1 cellular context compared by ENCODE assay signal in the genomic region with DNA sequence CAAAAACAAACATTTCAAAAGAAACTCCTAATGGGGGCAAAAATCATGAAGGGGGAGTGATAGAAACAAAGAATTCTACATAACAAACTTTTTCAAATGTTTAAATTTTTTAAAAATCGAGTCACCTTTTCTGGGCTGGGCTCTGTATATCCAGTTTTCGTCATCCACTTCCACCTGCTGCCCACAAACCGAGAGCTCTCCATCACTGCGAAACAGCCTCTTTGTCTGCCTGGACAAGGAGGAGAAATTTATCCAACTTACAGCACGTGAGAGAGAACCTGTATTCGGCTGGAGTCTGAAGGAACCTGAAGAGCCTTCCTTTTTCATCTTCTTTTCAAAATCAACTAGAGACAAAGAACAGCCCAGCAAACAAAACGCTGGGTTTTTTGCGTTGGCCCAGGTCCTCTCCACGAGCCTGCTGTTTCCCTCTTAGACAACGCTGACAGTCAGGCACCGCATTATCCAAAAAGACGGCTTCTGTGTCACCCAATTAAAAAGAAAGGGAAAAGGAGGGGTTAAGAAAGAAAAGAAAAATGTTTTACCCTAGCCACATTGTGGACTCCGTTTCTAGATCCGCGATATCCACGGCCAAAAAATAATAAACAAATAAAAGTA.
TF ChIP-seq lines count a peak whose summit lies in the region.

No MANE protein-coding gene starts in this region.

TF ChIP-seq in HEK293, 187 proteins besides CTCF, POLR2A, EP300 and RAD21 (continued from another document and continues in another):
- TF ChIP-seq ZNF530 (tag by site-specific recombination; IDR thresholded peaks at IDR 0.05; ENCODE audit: low read depth) (no peak), ZNF302 (tag by site-specific recombination; IDR thresholded peaks at IDR 0.05; ENCODE audit: low read depth) (no peak), ZNF248 (tag by site-specific recombination; IDR thresholded peaks at IDR 0.05) (no peak), ZNF600 (tag by site-specific recombination; IDR thresholded peaks at IDR 0.05) (no peak), ZBTB8A (tag by site-specific recombination; IDR thresholded peaks at IDR 0.05) (no peak), OSR2 (tag by site-specific recombination; IDR thresholded peaks at IDR 0.05) (no peak), ZNF19 (tag by site-specific recombination; IDR thresholded peaks at IDR 0.05; ENCODE audit: low read depth) (no peak), ZNF211 (tag by site-specific recombination; IDR thresholded peaks at IDR 0.05; ENCODE audit: low read depth) (no peak), SALL2 (tag by site-specific recombination; IDR thresholded peaks at IDR 0.05; ENCODE audit: borderline replicate concordance) (no peak), ZFP37 (tag by site-specific recombination; IDR thresholded peaks at IDR 0.05) (no peak), ZNF747 (tag by site-specific recombination; IDR thresholded peaks at IDR 0.05) (no peak), KLF7 (tag by site-specific recombination; IDR thresholded peaks at IDR 0.05; ENCODE audit: borderline replicate concordance) (no peak), ZNF146 (tag by site-specific recombination; IDR thresholded peaks at IDR 0.05) (no peak), ZNF324 (tag by site-specific recombination; IDR thresholded peaks at IDR 0.05) (no peak), ZNF121 (tag by site-specific recombination; IDR thresholded peaks at IDR 0.05) (no peak), ZNF623 (tag by site-specific recombination; IDR thresholded peaks at IDR 0.05) (no peak), ZBTB48 (tag by site-specific recombination; IDR thresholded peaks at IDR 0.05) (no peak), ZNF394 (tag by site-specific recombination; IDR thresholded peaks at IDR 0.05; ENCODE audit: borderline replicate concordance) (no peak), ZNF549 (tag by site-specific recombination; IDR thresholded peaks at IDR 0.05) (no peak), ZNF292 (tag by site-specific recombination; IDR thresholded peaks at IDR 0.05; ENCODE audit: borderline replicate concordance, low read depth) (no peak), ZNF335 (tag by site-specific recombination; conservative IDR thresholded peaks at IDR 0.05) (peak; percentile 62), ZNF677 (tag by site-specific recombination; IDR thresholded peaks at IDR 0.05) (no peak), ZNF423 (tag by site-specific recombination; IDR thresholded peaks at IDR 0.05) (no peak), ZNF596 (tag by site-specific recombination; IDR thresholded peaks at IDR 0.05) (no peak), ZNF792 (tag by site-specific recombination; IDR thresholded peaks at IDR 0.05) (no peak), ZFP69B (tag by site-specific recombination; IDR thresholded peaks at IDR 0.05) (no peak), ZNF2 (tag by site-specific recombination; IDR thresholded peaks at IDR 0.05) (no peak), HOXA7 (CRISPR knock-in tag; IDR thresholded peaks at IDR 0.05; ENCODE audit: borderline replicate concordance) (no peak), ZNF473 (tag by site-specific recombination; IDR thresholded peaks at IDR 0.05) (no peak), ZNF785 (tag by site-specific recombination; IDR thresholded peaks at IDR 0.05) (no peak), ZNF239 (tag by site-specific recombination; IDR thresholded peaks at IDR 0.05) (no peak), ZNF184 (tag by site-specific recombination; IDR thresholded peaks at IDR 0.05) (no peak), KLF1 (tag by site-specific recombination; IDR thresholded peaks at IDR 0.05) (no peak), ZNF626 (tag by site-specific recombination; IDR thresholded peaks at IDR 0.05) (no peak)
- TF ChIP-seq, protein P1, sequence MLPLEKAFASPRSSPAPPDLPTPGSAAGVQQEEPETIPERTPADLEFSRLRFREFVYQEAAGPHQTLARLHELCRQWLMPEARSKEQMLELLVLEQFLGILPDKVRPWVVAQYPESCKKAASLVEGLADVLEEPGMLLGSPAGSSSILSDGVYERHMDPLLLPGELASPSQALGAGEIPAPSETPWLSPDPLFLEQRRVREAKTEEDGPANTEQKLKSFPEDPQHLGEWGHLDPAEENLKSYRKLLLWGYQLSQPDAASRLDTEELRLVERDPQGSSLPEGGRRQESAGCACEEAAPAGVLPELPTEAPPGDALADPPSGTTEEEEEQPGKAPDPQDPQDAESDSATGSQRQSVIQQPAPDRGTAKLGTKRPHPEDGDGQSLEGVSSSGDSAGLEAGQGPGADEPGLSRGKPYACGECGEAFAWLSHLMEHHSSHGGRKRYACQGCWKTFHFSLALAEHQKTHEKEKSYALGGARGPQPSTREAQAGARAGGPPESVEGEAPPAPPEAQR (tag by site-specific recombination; IDR thresholded peaks at IDR 0.05) = no peak
- TF ChIP-seq, protein P2, sequence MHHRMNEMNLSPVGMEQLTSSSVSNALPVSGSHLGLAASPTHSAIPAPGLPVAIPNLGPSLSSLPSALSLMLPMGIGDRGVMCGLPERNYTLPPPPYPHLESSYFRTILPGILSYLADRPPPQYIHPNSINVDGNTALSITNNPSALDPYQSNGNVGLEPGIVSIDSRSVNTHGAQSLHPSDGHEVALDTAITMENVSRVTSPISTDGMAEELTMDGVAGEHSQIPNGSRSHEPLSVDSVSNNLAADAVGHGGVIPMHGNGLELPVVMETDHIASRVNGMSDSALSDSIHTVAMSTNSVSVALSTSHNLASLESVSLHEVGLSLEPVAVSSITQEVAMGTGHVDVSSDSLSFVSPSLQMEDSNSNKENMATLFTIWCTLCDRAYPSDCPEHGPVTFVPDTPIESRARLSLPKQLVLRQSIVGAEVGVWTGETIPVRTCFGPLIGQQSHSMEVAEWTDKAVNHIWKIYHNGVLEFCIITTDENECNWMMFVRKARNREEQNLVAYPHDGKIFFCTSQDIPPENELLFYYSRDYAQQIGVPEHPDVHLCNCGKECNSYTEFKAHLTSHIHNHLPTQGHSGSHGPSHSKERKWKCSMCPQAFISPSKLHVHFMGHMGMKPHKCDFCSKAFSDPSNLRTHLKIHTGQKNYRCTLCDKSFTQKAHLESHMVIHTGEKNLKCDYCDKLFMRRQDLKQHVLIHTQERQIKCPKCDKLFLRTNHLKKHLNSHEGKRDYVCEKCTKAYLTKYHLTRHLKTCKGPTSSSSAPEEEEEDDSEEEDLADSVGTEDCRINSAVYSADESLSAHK (tag by site-specific recombination; IDR thresholded peaks at IDR 0.05) = peak; percentile 60
- TF ChIP-seq, protein P3, sequence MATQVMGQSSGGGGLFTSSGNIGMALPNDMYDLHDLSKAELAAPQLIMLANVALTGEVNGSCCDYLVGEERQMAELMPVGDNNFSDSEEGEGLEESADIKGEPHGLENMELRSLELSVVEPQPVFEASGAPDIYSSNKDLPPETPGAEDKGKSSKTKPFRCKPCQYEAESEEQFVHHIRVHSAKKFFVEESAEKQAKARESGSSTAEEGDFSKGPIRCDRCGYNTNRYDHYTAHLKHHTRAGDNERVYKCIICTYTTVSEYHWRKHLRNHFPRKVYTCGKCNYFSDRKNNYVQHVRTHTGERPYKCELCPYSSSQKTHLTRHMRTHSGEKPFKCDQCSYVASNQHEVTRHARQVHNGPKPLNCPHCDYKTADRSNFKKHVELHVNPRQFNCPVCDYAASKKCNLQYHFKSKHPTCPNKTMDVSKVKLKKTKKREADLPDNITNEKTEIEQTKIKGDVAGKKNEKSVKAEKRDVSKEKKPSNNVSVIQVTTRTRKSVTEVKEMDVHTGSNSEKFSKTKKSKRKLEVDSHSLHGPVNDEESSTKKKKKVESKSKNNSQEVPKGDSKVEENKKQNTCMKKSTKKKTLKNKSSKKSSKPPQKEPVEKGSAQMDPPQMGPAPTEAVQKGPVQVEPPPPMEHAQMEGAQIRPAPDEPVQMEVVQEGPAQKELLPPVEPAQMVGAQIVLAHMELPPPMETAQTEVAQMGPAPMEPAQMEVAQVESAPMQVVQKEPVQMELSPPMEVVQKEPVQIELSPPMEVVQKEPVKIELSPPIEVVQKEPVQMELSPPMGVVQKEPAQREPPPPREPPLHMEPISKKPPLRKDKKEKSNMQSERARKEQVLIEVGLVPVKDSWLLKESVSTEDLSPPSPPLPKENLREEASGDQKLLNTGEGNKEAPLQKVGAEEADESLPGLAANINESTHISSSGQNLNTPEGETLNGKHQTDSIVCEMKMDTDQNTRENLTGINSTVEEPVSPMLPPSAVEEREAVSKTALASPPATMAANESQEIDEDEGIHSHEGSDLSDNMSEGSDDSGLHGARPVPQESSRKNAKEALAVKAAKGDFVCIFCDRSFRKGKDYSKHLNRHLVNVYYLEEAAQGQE (tag by site-specific recombination; IDR thresholded peaks at IDR 0.05) = 0 out of 2 replicates have a peak, but pooled peaks have one; percentile 12
- TF ChIP-seq, protein P4, sequence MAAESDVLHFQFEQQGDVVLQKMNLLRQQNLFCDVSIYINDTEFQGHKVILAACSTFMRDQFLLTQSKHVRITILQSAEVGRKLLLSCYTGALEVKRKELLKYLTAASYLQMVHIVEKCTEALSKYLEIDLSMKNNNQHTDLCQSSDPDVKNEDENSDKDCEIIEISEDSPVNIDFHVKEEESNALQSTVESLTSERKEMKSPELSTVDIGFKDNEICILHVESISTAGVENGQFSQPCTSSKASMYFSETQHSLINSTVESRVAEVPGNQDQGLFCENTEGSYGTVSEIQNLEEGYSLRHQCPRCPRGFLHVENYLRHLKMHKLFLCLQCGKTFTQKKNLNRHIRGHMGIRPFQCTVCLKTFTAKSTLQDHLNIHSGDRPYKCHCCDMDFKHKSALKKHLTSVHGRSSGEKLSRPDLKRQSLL (tag by site-specific recombination; IDR thresholded peaks at IDR 0.05) = no peak
- TF ChIP-seq, protein P5, sequence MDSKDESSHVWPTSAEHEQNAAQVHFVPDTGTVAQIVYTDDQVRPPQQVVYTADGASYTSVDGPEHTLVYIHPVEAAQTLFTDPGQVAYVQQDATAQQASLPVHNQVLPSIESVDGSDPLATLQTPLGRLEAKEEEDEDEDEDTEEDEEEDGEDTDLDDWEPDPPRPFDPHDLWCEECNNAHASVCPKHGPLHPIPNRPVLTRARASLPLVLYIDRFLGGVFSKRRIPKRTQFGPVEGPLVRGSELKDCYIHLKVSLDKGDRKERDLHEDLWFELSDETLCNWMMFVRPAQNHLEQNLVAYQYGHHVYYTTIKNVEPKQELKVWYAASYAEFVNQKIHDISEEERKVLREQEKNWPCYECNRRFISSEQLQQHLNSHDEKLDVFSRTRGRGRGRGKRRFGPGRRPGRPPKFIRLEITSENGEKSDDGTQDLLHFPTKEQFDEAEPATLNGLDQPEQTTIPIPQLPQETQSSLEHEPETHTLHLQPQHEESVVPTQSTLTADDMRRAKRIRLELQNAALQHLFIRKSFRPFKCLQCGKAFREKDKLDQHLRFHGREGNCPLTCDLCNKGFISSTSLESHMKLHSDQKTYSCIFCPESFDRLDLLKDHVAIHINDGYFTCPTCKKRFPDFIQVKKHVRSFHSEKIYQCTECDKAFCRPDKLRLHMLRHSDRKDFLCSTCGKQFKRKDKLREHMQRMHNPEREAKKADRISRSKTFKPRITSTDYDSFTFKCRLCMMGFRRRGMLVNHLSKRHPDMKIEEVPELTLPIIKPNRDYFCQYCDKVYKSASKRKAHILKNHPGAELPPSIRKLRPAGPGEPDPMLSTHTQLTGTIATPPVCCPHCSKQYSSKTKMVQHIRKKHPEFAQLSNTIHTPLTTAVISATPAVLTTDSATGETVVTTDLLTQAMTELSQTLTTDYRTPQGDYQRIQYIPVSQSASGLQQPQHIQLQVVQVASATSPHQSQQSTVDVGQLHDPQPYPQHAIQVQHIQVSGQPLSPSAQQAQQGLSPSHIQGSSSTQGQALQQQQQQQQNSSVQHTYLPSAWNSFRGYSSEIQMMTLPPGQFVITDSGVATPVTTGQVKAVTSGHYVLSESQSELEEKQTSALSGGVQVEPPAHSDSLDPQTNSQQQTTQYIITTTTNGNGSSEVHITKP (tag by site-specific recombination; IDR thresholded peaks at IDR 0.05) = peak; percentile 96; the same call in 1 of the 2 replicates
- TF ChIP-seq, protein P6, sequence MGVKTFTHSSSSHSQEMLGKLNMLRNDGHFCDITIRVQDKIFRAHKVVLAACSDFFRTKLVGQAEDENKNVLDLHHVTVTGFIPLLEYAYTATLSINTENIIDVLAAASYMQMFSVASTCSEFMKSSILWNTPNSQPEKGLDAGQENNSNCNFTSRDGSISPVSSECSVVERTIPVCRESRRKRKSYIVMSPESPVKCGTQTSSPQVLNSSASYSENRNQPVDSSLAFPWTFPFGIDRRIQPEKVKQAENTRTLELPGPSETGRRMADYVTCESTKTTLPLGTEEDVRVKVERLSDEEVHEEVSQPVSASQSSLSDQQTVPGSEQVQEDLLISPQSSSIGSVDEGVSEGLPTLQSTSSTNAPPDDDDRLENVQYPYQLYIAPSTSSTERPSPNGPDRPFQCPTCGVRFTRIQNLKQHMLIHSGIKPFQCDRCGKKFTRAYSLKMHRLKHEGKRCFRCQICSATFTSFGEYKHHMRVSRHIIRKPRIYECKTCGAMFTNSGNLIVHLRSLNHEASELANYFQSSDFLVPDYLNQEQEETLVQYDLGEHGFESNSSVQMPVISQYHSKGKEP (tag by site-specific recombination; IDR thresholded peaks at IDR 0.05) = no peak
- TF ChIP-seq, protein P7, sequence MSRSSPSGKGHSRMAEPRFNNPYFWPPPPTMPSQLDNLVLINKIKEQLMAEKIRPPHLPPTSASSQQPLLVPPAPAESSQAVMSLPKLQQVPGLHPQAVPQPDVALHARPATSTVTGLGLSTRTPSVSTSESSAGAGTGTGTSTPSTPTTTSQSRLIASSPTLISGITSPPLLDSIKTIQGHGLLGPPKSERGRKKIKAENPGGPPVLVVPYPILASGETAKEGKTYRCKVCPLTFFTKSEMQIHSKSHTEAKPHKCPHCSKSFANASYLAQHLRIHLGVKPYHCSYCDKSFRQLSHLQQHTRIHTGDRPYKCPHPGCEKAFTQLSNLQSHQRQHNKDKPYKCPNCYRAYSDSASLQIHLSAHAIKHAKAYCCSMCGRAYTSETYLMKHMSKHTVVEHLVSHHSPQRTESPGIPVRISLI (tag by site-specific recombination; IDR thresholded peaks at IDR 0.05) = no peak
- TF ChIP-seq, protein P8, sequence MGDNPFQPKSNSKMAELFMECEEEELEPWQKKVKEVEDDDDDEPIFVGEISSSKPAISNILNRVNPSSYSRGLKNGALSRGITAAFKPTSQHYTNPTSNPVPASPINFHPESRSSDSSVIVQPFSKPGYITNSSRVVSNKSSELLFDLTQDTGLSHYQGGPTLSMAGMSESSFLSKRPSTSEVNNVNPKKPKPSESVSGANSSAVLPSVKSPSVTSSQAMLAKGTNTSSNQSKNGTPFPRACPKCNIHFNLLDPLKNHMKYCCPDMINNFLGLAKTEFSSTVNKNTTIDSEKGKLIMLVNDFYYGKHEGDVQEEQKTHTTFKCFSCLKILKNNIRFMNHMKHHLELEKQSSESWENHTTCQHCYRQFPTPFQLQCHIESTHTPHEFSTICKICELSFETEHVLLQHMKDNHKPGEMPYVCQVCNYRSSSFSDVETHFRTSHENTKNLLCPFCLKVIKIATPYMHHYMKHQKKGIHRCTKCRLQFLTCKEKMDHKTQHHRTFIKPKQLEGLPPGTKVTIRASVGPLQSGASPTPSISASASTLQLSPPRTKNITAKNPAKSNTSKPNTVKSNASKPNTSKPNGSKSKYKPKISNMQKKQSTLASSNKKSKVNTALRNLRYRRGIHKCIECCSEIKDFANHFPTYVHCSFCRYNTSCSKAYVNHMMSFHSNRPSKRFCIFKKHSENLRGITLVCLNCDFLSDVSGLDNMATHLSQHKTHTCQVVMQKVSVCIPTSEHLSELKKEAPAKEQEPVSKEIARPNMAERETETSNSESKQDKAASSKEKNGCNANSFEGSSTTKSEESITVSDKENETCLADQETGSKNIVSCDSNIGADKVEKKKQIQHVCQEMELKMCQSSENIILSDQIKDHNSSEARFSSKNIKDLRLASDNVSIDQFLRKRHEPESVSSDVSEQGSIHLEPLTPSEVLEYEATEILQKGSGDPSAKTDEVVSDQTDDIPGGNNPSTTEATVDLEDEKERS (tag by site-specific recombination; IDR thresholded peaks at IDR 0.05) = no peak
